10 cellular contexts compared by ENCODE assay signal in genomic region chr6:108838101-108838717, GRCh38. TPM values are rescaled to one million over a fixed set of nuclear protein-coding genes. Genes with fewer than 3 reads are reported as not detected.
A peak's percentile ranks its signal among the peaks of the same experiment; 100 is the strongest.
DNase-seq lines count a peak whose midpoint lies in the region; ATAC-seq and TF ChIP-seq lines count a peak whose summit lies in the region.
"Had no signal": no experiment of that assay in that cellular context is flagged by ENCODE, and none has a peak within 500 bp of the region (broad histone marks: within the 10 kb centered on the region; RNA-seq: fewer than 3 reads in every experiment).

No MANE protein-coding gene starts in this region.

- no peaks in the 10 kb centered on the region for H3K36me3 ChIP-seq in BLaER1 treated with 17β-estradiol and CSF1 and Interleukin-3, amounts not matched to agents 10 nM and 100 nM
- H3K36me3 ChIP-seq in mammary epithelial cell (ENCODE audit: insufficient read depth, low read length) (no peaks in the 10 kb centered on the region), lung (ENCODE audit: control insufficient read depth in 2 of 2, insufficient read depth in 2 of 2, low read length in 2 of 2) (no peaks in the 10 kb centered on the region)

- H3K9ac ChIP-seq in BLaER1 treated with 17β-estradiol and CSF1 and Interleukin-3, amounts not matched to agents 10 nM and 100 nM = peak overlapping the region in 7 of 11 experiments; percentile 14 to 65 (median 49); a peak in 11 of 22 replicates
- no peak overlapping the region for H3K9ac ChIP-seq in mammary epithelial cell (ENCODE audit: insufficient read depth, low read length)

- CTCF ChIA-PET in mammary epithelial cell (lab: Charles Lee; ENCODE audit: low non-redundant PET) = no interaction called here

- 53% methylated on average over 21 of the region's 24 CpGs for WGBS in mammary epithelial cell (ENCODE audit: low coverage, missing lambda C conversion rate)
- WGBS in lung, 2 donors = 44 to 56% methylated on average over 24 of the region's 24 CpGs

- peaks cover 0 to 10% (median 0%) of the 10 kb centered on the region in 11 experiments; a peak in 3 of 22 replicates for H3K27me3 ChIP-seq in BLaER1 treated with 17β-estradiol and CSF1 and Interleukin-3, amounts not matched to agents 10 nM and 100 nM
- H3K27me3 ChIP-seq in mammary epithelial cell (ENCODE audit: insufficient read depth, low read length) (no peaks in the 10 kb centered on the region), lung (ENCODE audit: control insufficient read depth, insufficient read depth) (no peaks in the 10 kb centered on the region)

- peaks cover 34 to 69% (median 44%) of the 10 kb centered on the region in 10 experiments for H3K4me1 ChIP-seq in BLaER1 treated with 17β-estradiol and CSF1 and Interleukin-3, amounts not matched to agents 10 nM and 100 nM
- peaks cover 9% of the 10 kb centered on the region for H3K4me1 ChIP-seq in mammary epithelial cell (ENCODE audit: insufficient read depth, low read length)
- H3K4me1 ChIP-seq in lung (ENCODE audit: control insufficient read depth in 2 of 2, insufficient read depth in 2 of 2, low read length in 2 of 2) = peaks cover 0 to 3% of the 10 kb centered on the region in 2 donors

- in situ Hi-C loops in KBM-7 (cut with MboI; ENCODE audit: low pct_unique_long_range_greater_than_20kb, low sequenced_read_pairs) = no loop called here
- in situ Hi-C loops in mammary epithelial cell (cut with MboI; ENCODE audit: low sequenced_read_pairs in 2 of 2) = loop anchor here (5.0 kb wide), 2 partner anchors 296 to 301 kb away; no protein-coding TSS in a partner anchor

- peak; percentile 12 to 38 for TF ChIP-seq CTCF in mammary epithelial cell (conservative IDR thresholded peaks at IDR 0.05 in 1 of 2, IDR thresholded peaks at IDR 0.05 in 1 of 2; ENCODE audit: extremely low read depth in 1 of 2, insufficient read depth in 1 of 2, low read depth in 1 of 2, low read length in 2 of 2)
- TF ChIP-seq CTCF in lung (IDR thresholded peaks at IDR 0.05; ENCODE audit: control extremely low read depth, extremely low read depth) = no peak

- dilution Hi-C loops in mammary epithelial cell (cut with HindIII; ENCODE audit: low sequenced_read_pairs) = no loop called here

- peak; percentile 45 for ATAC-seq in lung (ENCODE audit: insufficient read depth, low FRiP score)
- ATAC-seq in GM21528 (IDR thresholded peaks at IDR 0.05; ENCODE audit: low FRiP score, unreplicated experiment) = no peak
- ATAC-seq: GM12878, left colon had no signal

- no peaks in the 10 kb centered on the region for H4K20me1 ChIP-seq in BLaER1 treated with 17β-estradiol and CSF1 and Interleukin-3, amounts not matched to agents 10 nM and 100 nM
- no peaks in the 10 kb centered on the region for H4K20me1 ChIP-seq in mammary epithelial cell (ENCODE audit: insufficient read depth, low read length)

- peak overlapping the region; percentile 23 for H2AFZ ChIP-seq in mammary epithelial cell (ENCODE audit: low read depth, low read length)

- H3K9me3 ChIP-seq in BLaER1 treated with 17β-estradiol and CSF1 and Interleukin-3, amounts not matched to agents 10 nM and 100 nM (replicated peaks in 1 of 11) = no peaks in the 10 kb centered on the region
- no peaks in the 10 kb centered on the region for H3K9me3 ChIP-seq in mammary epithelial cell (replicated peaks; ENCODE audit: insufficient read depth, low read length)
- H3K9me3 ChIP-seq in lung (ENCODE audit: control insufficient read depth in 2 of 2, insufficient read depth in 1 of 2, low read length in 1 of 2) = no peaks in the 10 kb centered on the region

- peak overlapping the region; percentile 62 to 96 (median 91) for H3K4me2 ChIP-seq in BLaER1 treated with 17β-estradiol and CSF1 and Interleukin-3, amounts not matched to agents 10 nM and 100 nM
- no peak overlapping the region for H3K4me2 ChIP-seq in mammary epithelial cell (ENCODE audit: insufficient read depth, low read depth, low read length)

- no TSS peak for BruUV-seq in mammary epithelial cell (replicated peaks; lab: Mats Ljungman, UMichigan)

- DNase-seq in KBM-7 (peak; percentile 21), mammary epithelial cell (no peak), lung (ENCODE audit: low spot score) (peak; percentile 59), activated gamma-delta T cell (lab: John Stamatoyannopoulos, UW) (no peak), NCI-H146 treated with DMSO at 0.1 percent for 48 hours (lab: John Stamatoyannopoulos, UW; ENCODE audit: unreplicated experiment) (no peak), NCI-H1694 (lab: John Stamatoyannopoulos, UW) (no peak)
- DNase-seq: left colon had no signal

- intact Hi-C loops in mammary epithelial cell (cut with micrococcal nuclease) = no loop called here

- H3K27ac ChIP-seq in BLaER1 treated with 17β-estradiol and CSF1 and Interleukin-3, amounts not matched to agents 10 nM and 100 nM = peak overlapping the region; percentile 9 to 75 (median 66); a peak in 19 of 22 replicates
- H3K27ac ChIP-seq in mammary epithelial cell (ENCODE audit: insufficient read depth, low read depth, low read length) (no peak overlapping the region), lung (ENCODE audit: low read depth in 1 of 2, low read length in 1 of 2) (peak overlapping the region in 1 of 2 donors; percentile 23)

- H3K4me3 ChIP-seq in BLaER1 treated with 17β-estradiol and CSF1 and Interleukin-3, amounts not matched to agents 10 nM and 100 nM = peak overlapping the region in 3 of 10 experiments; percentile 8 to 46 (median 16); a peak in 3 of 20 replicates
- H3K4me3 ChIP-seq in mammary epithelial cell (replicated peaks in 1 of 3; ENCODE audit: insufficient read depth in 1 of 3, low read depth in 2 of 3, low read length in 3 of 3) (no peak overlapping the region), lung (no peak overlapping the region)
- H3K4me3 ChIP-seq: GM12878 had no signal

- no peaks in the 10 kb centered on the region for H3K79me2 ChIP-seq in mammary epithelial cell (ENCODE audit: insufficient read depth, low read length)

RNA-seq across cellular contexts. Expression of gene ARMC2, which starts 10.0 kb away (rescaled TPM):
- total RNA-seq in mammary epithelial cell (1 to 10 TPM; 1.5 to 2.5 TPM), lung (10 to 100 TPM; 11.7 to 16.5 TPM)
- polyA plus RNA-seq in mammary epithelial cell (1.5 TPM), lung (1 to 10 TPM; 2.9 to 3.0 TPM)
- polyA minus RNA-seq in mammary epithelial cell = not detected
- total RNA-seq: GM12878 had no signal

Comparison
In these comparisons a context has a peak if more than half of its experiments do, and no peak if none do; other contexts are left out.
1. DNase-seq: peak in KBM-7 (single experiment) and lung (single experiment); none in mammary epithelial cell (single experiment), activated gamma-delta T cell (single experiment), NCI-H146 treated with DMSO at 0.1 percent for 48 hours (single experiment) and NCI-H1694 (single experiment).